In the genomic region with DNA sequence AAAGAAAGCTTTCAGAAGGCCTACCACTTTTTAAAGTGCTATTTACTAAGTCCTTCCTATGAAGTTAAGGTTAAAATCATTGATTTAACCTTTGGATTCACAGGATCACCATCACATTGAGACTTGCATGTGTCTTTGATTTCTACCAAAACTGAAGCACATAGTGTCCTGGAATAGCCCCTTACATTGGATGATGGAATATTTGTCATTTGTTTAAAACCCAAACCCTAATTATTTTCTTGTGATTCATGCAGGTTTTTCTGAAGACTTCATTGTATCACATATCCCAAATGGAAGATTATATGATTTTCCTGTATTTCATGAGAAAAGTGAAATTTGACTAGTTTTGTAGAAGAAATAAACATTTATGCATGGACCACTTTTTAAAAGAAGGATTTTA, we compare ENCODE assay signal across 1 cellular context.
TF ChIP-seq lines count a peak whose summit lies in the region.

No MANE protein-coding gene starts in this region.

TF ChIP-seq in endothelial cell of umbilical vein, 7 proteins besides CTCF, POLR2A, EP300 and RAD21:
- no peak for TF ChIP-seq JUN (IDR thresholded peaks at IDR 0.05; ENCODE audit: borderline replicate concordance, insufficient read depth, insufficient read length, low read depth)
- no peak for TF ChIP-seq FOS (IDR thresholded peaks at IDR 0.05; ENCODE audit: borderline replicate concordance, insufficient read depth, low read length)
